In genomic region chr1:3115275-3116149, GRCh38 we compare ENCODE assay signal across 19 cellular contexts. TPM values are rescaled to one million over a fixed set of nuclear protein-coding genes. Genes with fewer than 3 reads are reported as not detected.
DNase-seq lines count a peak whose midpoint lies in the region; ATAC-seq and TF ChIP-seq lines count a peak whose summit lies in the region.
"Had no signal": no experiment of that assay in that cellular context is flagged by ENCODE, and none has a peak within 500 bp of the region (broad histone marks: within the 10 kb centered on the region; RNA-seq: fewer than 3 reads in every experiment).

No MANE protein-coding gene starts in this region.

- H3K27ac Mint-ChIP-seq in nephron progenitor cell, result no peak overlapping the region
- H3K27ac Mint-ChIP-seq: CD8-positive, alpha-beta memory T cell had no signal

- 69% methylated on average over 37 of the region's 38 CpGs for WGBS in hepatocyte (ENCODE audit: low lambda C conversion rate, missing lambda C conversion rate)

- H2AFZ ChIP-seq in hepatocyte (no peak overlapping the region), neural cell (ENCODE audit: low read depth, low read length) (no peak overlapping the region)
- H2AFZ ChIP-seq: PC-9 had no signal

- H3K4me1 Mint-ChIP-seq in nephron progenitor cell, result peaks cover 48% of the 10 kb centered on the region
- H3K4me1 Mint-ChIP-seq: CD8-positive, alpha-beta memory T cell had no signal

- no peaks in the 10 kb centered on the region for H3K9me3 Mint-ChIP-seq in nephron progenitor cell
- H3K9me3 Mint-ChIP-seq: CD8-positive, alpha-beta memory T cell had no signal

- H3F3A ChIP-seq in neural cell (ENCODE audit: insufficient read depth, low read length, poor library complexity, severe bottlenecking), result no peaks in the 10 kb centered on the region

- no peak for ATAC-seq in GM19351 (IDR thresholded peaks at IDR 0.05; ENCODE audit: unreplicated experiment)
- ATAC-seq: K562 had no signal

- peaks cover 7% of the 10 kb centered on the region for H3K4me1 ChIP-seq in hepatocyte (ENCODE audit: insufficient read depth)
- H3K4me1 ChIP-seq in tibial artery, result peaks cover 0 to 99% (median 91%) of the 10 kb centered on the region in 4 donors

- H4K20me1 ChIP-seq in hepatocyte (ENCODE audit: insufficient read depth, poor library complexity, severe bottlenecking) (no peaks in the 10 kb centered on the region), neural cell (ENCODE audit: insufficient read depth) (no peaks in the 10 kb centered on the region)

- H3K4me2 ChIP-seq in hepatocyte (no peak overlapping the region), neural cell (ENCODE audit: low read length) (no peak overlapping the region)
- H3K4me2 ChIP-seq: PC-9 had no signal

- H3K9ac ChIP-seq in neural cell (ENCODE audit: low read length), result no peak overlapping the region

- intact Hi-C loops in tibial artery (cut with DNase I; ENCODE audit: low total_unique reads), result no loop called here

- H3K79me2 ChIP-seq in hepatocyte, result no peaks in the 10 kb centered on the region
- peaks cover 38% of the 10 kb centered on the region for H3K79me2 ChIP-seq in neural cell (replicated peaks; ENCODE audit: insufficient read depth, low read length)

- no peak overlapping the region for H3K4me3 Mint-ChIP-seq in nephron progenitor cell
- H3K4me3 Mint-ChIP-seq: CD8-positive, alpha-beta memory T cell had no signal

- H3K4me3 ChIP-seq in hepatocyte (no peak overlapping the region), neural cell (ENCODE audit: low read length) (no peak overlapping the region), tibial artery (no peak overlapping the region)
- H3K4me3 ChIP-seq: K562, MG63, PC-9 had no signal

- no peaks in the 10 kb centered on the region for H3K27me3 ChIP-seq in hepatocyte
- H3K27me3 ChIP-seq in neural cell (ENCODE audit: insufficient read depth, low read depth, low read length), result no peaks in the 10 kb centered on the region
- no peaks in the 10 kb centered on the region for H3K27me3 ChIP-seq in tibial artery
- H3K27me3 ChIP-seq: MG63 had no signal

- H3K36me3 ChIP-seq in hepatocyte (replicated peaks; ENCODE audit: insufficient read depth, low read depth) (no peaks in the 10 kb centered on the region), neural cell (ENCODE audit: insufficient read depth, low read length) (no peaks in the 10 kb centered on the region), tibial artery (no peaks in the 10 kb centered on the region)
- H3K36me3 ChIP-seq: MG63 had no signal

- no peaks in the 10 kb centered on the region for H3K9me2 ChIP-seq in hepatocyte (replicated peaks; ENCODE audit: insufficient read depth)
- no peaks in the 10 kb centered on the region for H3K9me2 ChIP-seq in neural cell (ENCODE audit: insufficient read depth, low read length)

- TF ChIP-seq RAD21 in neural cell (conservative IDR thresholded peaks at IDR 0.05), result no peak

- TF ChIP-seq EP300 in neural cell (conservative IDR thresholded peaks at IDR 0.05; ENCODE audit: poor library complexity, severe bottlenecking), result no peak

- H3K27me3 Mint-ChIP-seq in nephron progenitor cell (ENCODE audit: low read depth, poor library complexity), result peaks cover 6% of the 10 kb centered on the region
- H3K27me3 Mint-ChIP-seq: CD8-positive, alpha-beta memory T cell had no signal

- DNase-seq in HuH-7.5 (ENCODE audit: low spot score) (peak; percentile 93), hepatocyte (ENCODE audit: low spot score) (peak; percentile 38), tibial artery (no peak), nephron progenitor cell (no peak), DMS153 (lab: John Stamatoyannopoulos, UW) (no peak)
- DNase-seq: CD8-positive, alpha-beta memory T cell; MG63; NCI-H1417 treated with DMSO at 0.1 percent for 48 hours; NCI-H187; NCI-H446 treated with DMSO at 0.1 percent for 48 hours; NCI-H526 treated with DMSO at 0.1 percent for 48 hours; PC-9; RPMI8226; SHP77 had no signal

- TF ChIP-seq CTCF in hepatocyte (IDR thresholded peaks at IDR 0.05; ENCODE audit: poor library complexity) (no peak), neural cell (IDR thresholded peaks at IDR 0.05; ENCODE audit: poor library complexity, severe bottlenecking) (no peak), tibial artery (IDR thresholded peaks at IDR 0.05) (no peak), nephron progenitor cell (IDR thresholded peaks at IDR 0.05) (no peak)

- H3K36me3 Mint-ChIP-seq in nephron progenitor cell (ENCODE audit: low read depth), result no peaks in the 10 kb centered on the region
- H3K36me3 Mint-ChIP-seq: CD8-positive, alpha-beta memory T cell had no signal

- no peak overlapping the region for H3K27ac ChIP-seq in hepatocyte
- H3K27ac ChIP-seq in neural cell (ENCODE audit: low read length), result no peak overlapping the region
- H3K27ac ChIP-seq in tibial artery, result peak overlapping the region; percentile 69 to 81
- H3K27ac ChIP-seq: C4-2B, PC-9 had no signal

- H3K9me3 ChIP-seq in hepatocyte (ENCODE audit: low read depth) (no peaks in the 10 kb centered on the region), neural cell (ENCODE audit: low read length) (no peaks in the 10 kb centered on the region), tibial artery (no peaks in the 10 kb centered on the region)
- H3K9me3 ChIP-seq: MG63 had no signal

TF ChIP-seq in neural cell, 6 proteins besides CTCF, POLR2A, EP300 and RAD21:
- TF ChIP-seq MXI1 (conservative IDR thresholded peaks at IDR 0.05; ENCODE audit: poor library complexity, severe bottlenecking) (no peak), REST (IDR thresholded peaks at IDR 0.05; ENCODE audit: borderline replicate concordance) (no peak), TAF1 (IDR thresholded peaks at IDR 0.05; ENCODE audit: low read depth) (no peak), SMC3 (conservative IDR thresholded peaks at IDR 0.05; ENCODE audit: poor library complexity) (no peak), POLR2AphosphoS5 (IDR thresholded peaks at IDR 0.05) (peak; percentile 35)
TF ChIP-seq in neural cell: peak in this region for 1.

RNA-seq across cellular contexts. Expression of gene PRDM16, which starts 46.5 kb away (rescaled TPM):
- 3.9 and 9.9 TPM in 2 replicates for total RNA-seq in hepatocyte
- polyA plus RNA-seq in hepatocyte, result 7.7 and 8.1 TPM in 2 replicates
- 0.16 and 0.21 TPM in 2 replicates for polyA plus RNA-seq in neural cell
- polyA minus RNA-seq in neural cell, result 2.7 and 5.1 TPM in 2 replicates
- total RNA-seq: CD8-positive, alpha-beta memory T cell; LHCN-M2; PC-9 had no signal
- polyA plus RNA-seq: CD8-positive, alpha-beta memory T cell had no signal

Comparison
In these comparisons a context has a peak if more than half of its experiments do, and no peak if none do; other contexts are left out.
1. DNase-seq: peak in HuH-7.5 (single experiment) and hepatocyte (single experiment); none in tibial artery (0 of 2), nephron progenitor cell (single experiment) and DMS153 (single experiment).
2. H3K27ac ChIP-seq: peak in tibial artery (2 of 2); none in hepatocyte (single experiment) and neural cell (single experiment).